In the genomic region with DNA sequence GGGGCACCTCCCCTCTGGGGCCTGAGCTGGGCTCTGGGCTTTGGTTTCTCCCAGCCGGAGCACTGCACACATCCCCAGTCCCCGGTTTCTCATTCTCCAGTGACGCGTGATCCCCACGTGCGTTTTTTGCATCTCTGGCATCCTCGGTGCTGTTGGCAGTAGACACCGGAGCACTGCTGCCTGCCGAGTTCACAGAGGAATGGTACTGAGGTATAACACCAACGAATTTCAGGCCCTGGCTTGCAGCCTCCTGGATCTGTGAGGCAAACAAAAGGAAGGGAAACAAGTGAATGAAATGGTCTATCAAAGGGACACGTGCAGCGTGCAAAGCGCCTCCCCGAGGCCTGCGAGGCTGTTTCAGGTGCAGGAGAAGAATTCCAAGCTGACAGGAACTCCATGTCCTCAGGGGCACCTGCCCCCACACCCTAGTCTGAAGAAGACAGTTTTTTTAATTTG, we compare ENCODE assay signal across 14 cellular contexts.
DNase-seq lines count a peak whose midpoint lies in the region; ATAC-seq, FAIRE-seq and TF ChIP-seq lines count a peak whose summit lies in the region.
"Had no signal": no experiment of that assay in that cellular context is flagged by ENCODE, and none has a peak within 500 bp of the region (broad histone marks: within the 10 kb centered on the region; RNA-seq: fewer than 3 reads in every experiment).

No MANE protein-coding gene starts in this region.

- peak overlapping the region; percentile 56 for H3K9ac ChIP-seq in Karpas-422 (ENCODE audit: low read length)
- no peak overlapping the region for H3K9ac ChIP-seq in K562 (ENCODE audit: insufficient read depth in 1 of 2, low read depth in 2 of 2, low read length in 2 of 2)

- H2AFZ ChIP-seq in Karpas-422 (ENCODE audit: low read length) (no peak overlapping the region), K562 (ENCODE audit: low read depth, low read length) (no peak overlapping the region)

- H3K27me3 Mint-ChIP-seq in activated CD8-positive, alpha-beta memory T cell treated with anti-CD3 and anti-CD28 coated beads, Interleukin-2, amount 10 ng/mL, durations not matched to agents 7 days and 5 days: no peaks in the 10 kb centered on the region

- peaks cover 80% of the 10 kb centered on the region for H3K4me1 Mint-ChIP-seq in activated CD8-positive, alpha-beta memory T cell treated with anti-CD3 and anti-CD28 coated beads, Interleukin-2, amount 10 ng/mL, durations not matched to agents 7 days and 5 days

- H3K4me3 Mint-ChIP-seq in activated CD8-positive, alpha-beta memory T cell treated with anti-CD3 and anti-CD28 coated beads, Interleukin-2, amount 10 ng/mL, durations not matched to agents 7 days and 5 days: no peak overlapping the region
- H3K4me3 Mint-ChIP-seq: neural crest cell had no signal

- FAIRE-seq in K562 (lab: Jason Lieb, UNC): no peak

- POLR2A ChIA-PET in K562 (lab: Yijun Ruan, JAX): interaction anchor here (1.2 kb wide), 1 partner anchor 17 kb away, joined by 3 read pairs; no protein-coding TSS in a partner anchor

- peak overlapping the region; percentile 36 for H3K27ac Mint-ChIP-seq in activated CD8-positive, alpha-beta memory T cell treated with anti-CD3 and anti-CD28 coated beads, Interleukin-2, amount 10 ng/mL, durations not matched to agents 7 days and 5 days

- ATAC-seq in activated CD8-positive, alpha-beta memory T cell treated with anti-CD3 and anti-CD28 coated beads, Interleukin-2, amount 10 ng/mL, durations not matched to agents 7 days and 5 days: no peak
- peak; percentile 66 for ATAC-seq in K562

- WGBS in K562 (ENCODE audit: insufficient coverage, low coverage, missing lambda C conversion rate): 31% methylated on average over 15 of the region's 15 CpGs

- H3K9me2 ChIP-seq in Karpas-422 (replicated peaks; ENCODE audit: insufficient read depth, low read length): no peaks in the 10 kb centered on the region

- peaks cover 80% of the 10 kb centered on the region for H3K79me2 ChIP-seq in Karpas-422 (ENCODE audit: low read length)
- H3K79me2 ChIP-seq in K562 (ENCODE audit: control insufficient read depth, insufficient read depth, low read length): no peaks in the 10 kb centered on the region

- H3K27ac ChIP-seq in Karpas-422 (ENCODE audit: low read length): peak overlapping the region; percentile 98
- H3K27ac ChIP-seq in K562 (ENCODE audit: extremely low read depth, low read depth, low read length): no peak overlapping the region
- H3K27ac ChIP-seq in WERI-Rb-1: no peak overlapping the region
- no peak overlapping the region for H3K27ac ChIP-seq in tibial artery
- H3K27ac ChIP-seq: uterus had no signal

- H3K36me3 Mint-ChIP-seq in activated CD8-positive, alpha-beta memory T cell treated with anti-CD3 and anti-CD28 coated beads, Interleukin-2, amount 10 ng/mL, durations not matched to agents 7 days and 5 days: peaks cover 87% of the 10 kb centered on the region

- BruUV-seq in K562 (replicated peaks; lab: Mats Ljungman, UMichigan): no TSS peak

- H3K27me3 ChIP-seq in Karpas-422 (ENCODE audit: low read length) (no peaks in the 10 kb centered on the region), K562 (ENCODE audit: control insufficient read depth in 2 of 2, insufficient read depth in 2 of 2, low read length in 2 of 2) (peaks cover 0 to 7% of the 10 kb centered on the region in 2 experiments; a peak in 4 of 5 replicates), WERI-Rb-1 (ENCODE audit: insufficient read depth, low read depth, severe bottlenecking) (no peaks in the 10 kb centered on the region), tibial artery (no peaks in the 10 kb centered on the region)
- H3K27me3 ChIP-seq: uterus had no signal

- H4K20me1 ChIP-seq in Karpas-422 (ENCODE audit: insufficient read depth, low read depth, low read length): no peaks in the 10 kb centered on the region
- 0 out of 2 replicates have a peak, but pooled peaks cover 4% of the 10 kb centered on the region for H4K20me1 ChIP-seq in K562 (replicated peaks; ENCODE audit: control insufficient read depth, insufficient read depth, low read length)

- H3K4me3 ChIP-seq in Karpas-422 (ENCODE audit: low read length) (peak overlapping the region; percentile 11; the same call in 1 of the 2 replicates), K562 (no peak overlapping the region), WERI-Rb-1 (ENCODE audit: low read depth, low read length) (no peak overlapping the region), tibial artery (no peak overlapping the region)
- H3K4me3 ChIP-seq: uterus had no signal

- H3K9me3 ChIP-seq in Karpas-422 (ENCODE audit: low read length): no peaks in the 10 kb centered on the region
- H3K9me3 ChIP-seq in K562 (replicated peaks; ENCODE audit: control insufficient read depth, insufficient read depth, low read depth, low read length): no peaks in the 10 kb centered on the region
- no peaks in the 10 kb centered on the region for H3K9me3 ChIP-seq in WERI-Rb-1 (ENCODE audit: severe bottlenecking)
- no peaks in the 10 kb centered on the region for H3K9me3 ChIP-seq in tibial artery
- H3K9me3 ChIP-seq: uterus had no signal

- peaks cover 9% of the 10 kb centered on the region for H3K9me3 Mint-ChIP-seq in activated CD8-positive, alpha-beta memory T cell treated with anti-CD3 and anti-CD28 coated beads, Interleukin-2, amount 10 ng/mL, durations not matched to agents 7 days and 5 days (ENCODE audit: low read depth)

- no peak for TF ChIP-seq EP300 in K562 (IDR thresholded peaks at IDR 0.05; ENCODE audit: low read length)

- TF ChIP-seq CTCF in K562 (IDR thresholded peaks at IDR 0.05 in 2 of 3, conservative IDR thresholded peaks at IDR 0.05 in 1 of 3; ENCODE audit: insufficient read depth in 2 of 3, low read depth in 1 of 3, low read length in 3 of 3) (peak; percentile 20 to 38 (median 30); a peak in 2 of 6 replicates), WERI-Rb-1 (IDR thresholded peaks at IDR 0.05; ENCODE audit: low read depth, low read length) (no peak), tibial artery (IDR thresholded peaks at IDR 0.05) (no peak)

- peaks cover 100% of the 10 kb centered on the region for H3K4me1 ChIP-seq in Karpas-422 (ENCODE audit: low read length)
- H3K4me1 ChIP-seq in K562 (replicated peaks in 1 of 2; ENCODE audit: control insufficient read depth in 2 of 2, insufficient read depth in 2 of 2, low read length in 2 of 2): peaks cover 0 to 3% of the 10 kb centered on the region in 2 experiments; a peak in 1 of 5 replicates
- peaks cover 0 to 15% (median 6%) of the 10 kb centered on the region in 4 donors for H3K4me1 ChIP-seq in tibial artery

- peaks cover 55% of the 10 kb centered on the region for H3K36me3 ChIP-seq in Karpas-422 (ENCODE audit: insufficient read depth, low read length)
- no peaks in the 10 kb centered on the region for H3K36me3 ChIP-seq in K562 (ENCODE audit: control insufficient read depth, insufficient read depth, low read length)
- no peaks in the 10 kb centered on the region for H3K36me3 ChIP-seq in WERI-Rb-1
- peaks cover 5 to 23% (median 6%) of the 10 kb centered on the region in 3 donors for H3K36me3 ChIP-seq in tibial artery
- H3K36me3 ChIP-seq: uterus had no signal

- no peak for TF ChIP-seq RAD21 in K562 (CRISPR knock-in tag; conservative IDR thresholded peaks at IDR 0.05 in 1 of 2, IDR thresholded peaks at IDR 0.05 in 1 of 2)

- in situ Hi-C loops in K562 (cut with MboI): no loop called here

- H3K4me2 ChIP-seq in Karpas-422 (ENCODE audit: low read depth, low read length, poor library complexity, severe bottlenecking): peak overlapping the region; percentile 80
- no peak overlapping the region for H3K4me2 ChIP-seq in K562 (ENCODE audit: insufficient read depth, low read length)

- intact Hi-C loops in K562 (cut with micrococcal nuclease) (no loop called here), tibial artery (cut with DNase I; ENCODE audit: low total_unique reads) (no loop called here)

- no peaks in the 10 kb centered on the region for H3K9me1 ChIP-seq in K562 (ENCODE audit: control insufficient read depth, insufficient read depth, low read length)

- no peak for TF ChIP-seq POLR2A in K562 (conservative IDR thresholded peaks at IDR 0.05)

- no peak for DNase-seq in activated CD8-positive, alpha-beta memory T cell treated with anti-CD3 and anti-CD28 coated beads, Interleukin-2, amount 10 ng/mL, durations not matched to agents 7 days and 5 days
- DNase-seq in activated CD8-positive, alpha-beta memory T cell treated with anti-CD3 and anti-CD28 coated beads, Interleukin-2, amount 50 U/mL, for 4 hours: no peak
- peak; percentile 60 for DNase-seq in Karpas-422
- DNase-seq in K562 (ENCODE audit: extremely low read depth in 1 of 4, low spot score in 3 of 4): peak in 1 of 4 experiments; percentile 12
- DNase-seq in occipital lobe (lab: John Stamatoyannopoulos, UW): peak; percentile 22
- DNase-seq in WERI-Rb-1: no peak
- DNase-seq in COLO668 (lab: John Stamatoyannopoulos, UW; ENCODE audit: unreplicated experiment): no peak
- DNase-seq in tibial artery: no peak
- DNase-seq: activated CD4-positive, CD25-positive, alpha-beta regulatory T cell; DMS79; foreskin melanocyte; NCI-H2171; uterus had no signal

- CTCF ChIA-PET in activated CD8-positive, alpha-beta memory T cell treated with anti-CD3 and anti-CD28 coated beads, Interleukin-2, amount 10 ng/mL, durations not matched to agents 7 days and 5 days (lab: Charles Lee): interaction anchor here (1.2 kb wide), 1 partner anchor 132 kb away, joined by 3 read pairs; no protein-coding TSS in a partner anchor
- CTCF ChIA-PET in K562 (lab: Yijun Ruan, JAX; ENCODE audit: low intra/inter-chr PET ratio): no interaction called here

TF ChIP-seq in K562, 482 proteins besides CTCF, POLR2A, EP300 and RAD21:
- TF ChIP-seq, protein P1, sequence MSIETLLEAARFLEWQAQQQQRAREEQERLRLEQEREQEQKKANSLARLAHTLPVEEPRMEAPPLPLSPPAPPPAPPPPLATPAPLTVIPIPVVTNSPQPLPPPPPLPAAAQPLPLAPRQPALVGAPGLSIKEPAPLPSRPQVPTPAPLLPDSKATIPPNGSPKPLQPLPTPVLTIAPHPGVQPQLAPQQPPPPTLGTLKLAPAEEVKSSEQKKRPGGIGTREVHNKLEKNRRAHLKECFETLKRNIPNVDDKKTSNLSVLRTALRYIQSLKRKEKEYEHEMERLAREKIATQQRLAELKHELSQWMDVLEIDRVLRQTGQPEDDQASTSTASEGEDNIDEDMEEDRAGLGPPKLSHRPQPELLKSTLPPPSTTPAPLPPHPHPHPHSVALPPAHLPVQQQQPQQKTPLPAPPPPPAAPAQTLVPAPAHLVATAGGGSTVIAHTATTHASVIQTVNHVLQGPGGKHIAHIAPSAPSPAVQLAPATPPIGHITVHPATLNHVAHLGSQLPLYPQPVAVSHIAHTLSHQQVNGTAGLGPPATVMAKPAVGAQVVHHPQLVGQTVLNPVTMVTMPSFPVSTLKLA (conservative IDR thresholded peaks at IDR 0.05): 0 out of 4 replicates have a peak, but pooled peaks of 1 of the 2 experiments have one; percentile 32
- TF ChIP-seq MYC (IDR thresholded peaks at IDR 0.05; ENCODE audit: low read depth, low read length): peak; percentile 17; the same call in 1 of the 2 replicates
- TF ChIP-seq MYC (CRISPR knock-in tag; IDR thresholded peaks at IDR 0.05; ENCODE audit: borderline replicate concordance, low read depth): no peak
- no peak for TF ChIP-seq NRF1 (conservative IDR thresholded peaks at IDR 0.05 in 1 of 2, IDR thresholded peaks at IDR 0.05 in 1 of 2)
- peak; percentile 61 for TF ChIP-seq BHLHE40 (IDR thresholded peaks at IDR 0.05; ENCODE audit: low read length)
- TF ChIP-seq SMC3 (conservative IDR thresholded peaks at IDR 0.05; ENCODE audit: insufficient read depth, low read depth, low read length): 0 out of 2 replicates have a peak, but pooled peaks have one; percentile 4

Comparison
In these comparisons a context has a peak if more than half of its experiments do, and no peak if none do; other contexts are left out.
1. DNase-seq: peak in Karpas-422 (single experiment) and occipital lobe (single experiment); none in activated CD8-positive, alpha-beta memory T cell treated with anti-CD3 and anti-CD28 coated beads, Interleukin-2, amount 10 ng/mL, durations not matched to agents 7 days and 5 days (single experiment), activated CD8-positive, alpha-beta memory T cell treated with anti-CD3 and anti-CD28 coated beads, Interleukin-2, amount 50 U/mL, for 4 hours (single experiment), WERI-Rb-1 (single experiment), COLO668 (single experiment) and tibial artery (0 of 2).
2. CTCF ChIP-seq: peak in K562 (3 of 3); none in WERI-Rb-1 (single experiment) and tibial artery (0 of 2).